Comparison of ENCODE assay signal across 1 cellular context in the genomic region with DNA sequence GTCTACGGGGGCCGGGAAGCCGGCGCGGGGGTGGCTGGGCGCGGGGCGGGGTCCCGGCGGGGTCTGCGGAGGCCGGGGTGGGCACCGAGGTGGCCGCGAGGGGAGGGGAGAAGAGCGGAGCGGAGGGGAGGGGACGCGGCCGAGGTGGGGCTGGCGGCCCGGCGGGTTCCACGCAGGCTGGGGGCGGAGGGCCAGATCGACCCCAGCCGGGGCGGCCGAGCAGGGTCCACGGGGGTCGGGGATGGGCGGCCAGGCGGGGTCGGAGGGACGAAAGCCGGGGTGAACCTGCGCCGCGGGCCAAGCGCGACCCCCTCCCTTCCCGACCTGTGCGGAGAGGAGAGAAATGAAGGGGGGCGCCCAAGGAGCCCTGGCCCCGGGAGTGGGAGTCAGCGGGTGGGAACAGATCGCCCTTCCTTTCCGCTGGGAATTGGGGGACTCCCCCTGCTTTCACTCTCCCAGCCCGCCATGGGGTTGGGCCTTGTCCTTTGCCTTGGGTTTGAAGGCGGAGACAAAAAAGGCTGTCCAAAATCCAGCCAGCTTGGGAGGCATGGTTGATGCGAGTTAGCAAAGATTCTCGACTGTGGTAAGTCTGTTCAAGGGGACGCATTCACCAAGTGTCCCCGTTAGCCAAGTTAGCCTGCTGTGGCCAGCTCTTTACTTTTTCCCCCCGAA.
TF ChIP-seq lines count a peak whose summit lies in the region.

No MANE protein-coding gene starts in this region.

TF ChIP-seq in HepG2, 621 proteins besides CTCF, POLR2A, EP300 and RAD21 (continued from another document and continues in another):
- 0 out of 2 replicates have a peak, but pooled peaks have one; percentile 62 for TF ChIP-seq ZBTB7A (CRISPR knock-in tag; IDR thresholded peaks at IDR 0.05)
- TF ChIP-seq RFX1 (IDR thresholded peaks at IDR 0.05): no peak
- TF ChIP-seq, protein P1, sequence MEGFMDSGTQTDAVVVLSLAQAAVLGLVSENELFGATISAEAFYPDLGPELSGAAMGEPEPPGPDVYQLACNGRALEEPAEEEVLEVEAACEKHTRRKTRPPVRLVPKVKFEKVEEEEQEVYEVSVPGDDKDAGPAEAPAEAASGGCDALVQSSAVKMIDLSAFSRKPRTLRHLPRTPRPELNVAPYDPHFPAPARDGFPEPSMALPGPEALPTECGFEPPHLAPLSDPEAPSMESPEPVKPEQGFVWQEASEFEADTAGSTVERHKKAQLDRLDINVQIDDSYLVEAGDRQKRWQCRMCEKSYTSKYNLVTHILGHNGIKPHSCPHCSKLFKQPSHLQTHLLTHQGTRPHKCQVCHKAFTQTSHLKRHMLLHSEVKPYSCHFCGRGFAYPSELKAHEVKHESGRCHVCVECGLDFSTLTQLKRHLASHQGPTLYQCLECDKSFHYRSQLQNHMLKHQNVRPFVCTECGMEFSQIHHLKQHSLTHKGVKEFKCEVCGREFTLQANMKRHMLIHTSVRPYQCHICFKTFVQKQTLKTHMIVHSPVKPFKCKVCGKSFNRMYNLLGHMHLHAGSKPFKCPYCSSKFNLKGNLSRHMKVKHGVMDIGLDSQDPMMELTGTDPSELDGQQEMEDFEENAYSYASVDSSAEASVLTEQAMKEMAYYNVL (CRISPR knock-in tag; IDR thresholded peaks at IDR 0.05; ENCODE audit: borderline replicate concordance): 0 out of 2 replicates have a peak, but pooled peaks have one; percentile 18
- TF ChIP-seq HNF4G (IDR thresholded peaks at IDR 0.05; ENCODE audit: borderline replicate concordance, low read depth, low read length): no peak
- TF ChIP-seq HNF4G (CRISPR knock-in tag; IDR thresholded peaks at IDR 0.05; ENCODE audit: borderline replicate concordance, low read depth): no peak
- no peak for TF ChIP-seq EZH2 (conservative IDR thresholded peaks at IDR 0.05; ENCODE audit: low read depth, low read length)
- TF ChIP-seq KDM5B (CRISPR knock-in tag; IDR thresholded peaks at IDR 0.05; ENCODE audit: borderline replicate concordance): peak; percentile 78; the same call in 1 of the 2 replicates
- TF ChIP-seq ZNF776 (CRISPR knock-in tag; IDR thresholded peaks at IDR 0.05): no peak
- no peak; the same call in 1 of the 2 replicates for TF ChIP-seq CENPT (CRISPR knock-in tag; IDR thresholded peaks at IDR 0.05; ENCODE audit: low read depth)
- TF ChIP-seq LCORL (IDR thresholded peaks at IDR 0.05): no peak
- TF ChIP-seq LCORL (CRISPR knock-in tag; IDR thresholded peaks at IDR 0.05): peak; percentile 44; the same call in 1 of the 2 replicates
- TF ChIP-seq, protein P2, sequence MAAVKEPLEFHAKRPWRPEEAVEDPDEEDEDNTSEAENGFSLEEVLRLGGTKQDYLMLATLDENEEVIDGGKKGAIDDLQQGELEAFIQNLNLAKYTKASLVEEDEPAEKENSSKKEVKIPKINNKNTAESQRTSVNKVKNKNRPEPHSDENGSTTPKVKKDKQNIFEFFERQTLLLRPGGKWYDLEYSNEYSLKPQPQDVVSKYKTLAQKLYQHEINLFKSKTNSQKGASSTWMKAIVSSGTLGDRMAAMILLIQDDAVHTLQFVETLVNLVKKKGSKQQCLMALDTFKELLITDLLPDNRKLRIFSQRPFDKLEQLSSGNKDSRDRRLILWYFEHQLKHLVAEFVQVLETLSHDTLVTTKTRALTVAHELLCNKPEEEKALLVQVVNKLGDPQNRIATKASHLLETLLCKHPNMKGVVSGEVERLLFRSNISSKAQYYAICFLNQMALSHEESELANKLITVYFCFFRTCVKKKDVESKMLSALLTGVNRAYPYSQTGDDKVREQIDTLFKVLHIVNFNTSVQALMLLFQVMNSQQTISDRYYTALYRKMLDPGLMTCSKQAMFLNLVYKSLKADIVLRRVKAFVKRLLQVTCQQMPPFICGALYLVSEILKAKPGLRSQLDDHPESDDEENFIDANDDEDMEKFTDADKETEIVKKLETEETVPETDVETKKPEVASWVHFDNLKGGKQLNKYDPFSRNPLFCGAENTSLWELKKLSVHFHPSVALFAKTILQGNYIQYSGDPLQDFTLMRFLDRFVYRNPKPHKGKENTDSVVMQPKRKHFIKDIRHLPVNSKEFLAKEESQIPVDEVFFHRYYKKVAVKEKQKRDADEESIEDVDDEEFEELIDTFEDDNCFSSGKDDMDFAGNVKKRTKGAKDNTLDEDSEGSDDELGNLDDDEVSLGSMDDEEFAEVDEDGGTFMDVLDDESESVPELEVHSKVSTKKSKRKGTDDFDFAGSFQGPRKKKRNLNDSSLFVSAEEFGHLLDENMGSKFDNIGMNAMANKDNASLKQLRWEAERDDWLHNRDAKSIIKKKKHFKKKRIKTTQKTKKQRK (IDR thresholded peaks at IDR 0.05; ENCODE audit: low read length): no peak
- TF ChIP-seq, protein P3, sequence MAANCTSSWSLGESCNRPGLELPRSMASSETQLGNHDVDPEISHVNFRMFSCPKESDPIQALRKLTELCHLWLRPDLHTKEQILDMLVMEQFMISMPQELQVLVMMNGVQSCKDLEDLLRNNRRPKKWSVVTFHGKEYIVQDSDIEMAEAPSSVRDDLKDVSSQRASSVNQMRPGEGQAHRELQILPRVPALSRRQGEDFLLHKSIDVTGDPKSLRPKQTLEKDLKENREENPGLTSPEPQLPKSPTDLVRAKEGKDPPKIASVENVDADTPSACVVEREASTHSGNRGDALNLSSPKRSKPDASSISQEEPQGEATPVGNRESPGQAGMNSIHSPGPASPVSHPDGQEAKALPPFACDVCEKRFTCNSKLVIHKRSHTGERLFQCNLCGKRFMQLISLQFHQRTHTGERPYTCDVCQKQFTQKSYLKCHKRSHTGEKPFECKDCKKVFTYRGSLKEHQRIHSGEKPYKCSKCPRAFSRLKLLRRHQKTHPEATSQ (CRISPR knock-in tag; IDR thresholded peaks at IDR 0.05; ENCODE audit: borderline replicate concordance): 0 out of 2 replicates have a peak, but pooled peaks have one; percentile 22
- no peak for TF ChIP-seq CHD4 (IDR thresholded peaks at IDR 0.05; ENCODE audit: borderline replicate concordance, low read length)
- no peak for TF ChIP-seq IRX3 (CRISPR knock-in tag; IDR thresholded peaks at IDR 0.05; ENCODE audit: borderline replicate concordance, low read depth)
- TF ChIP-seq SPEN (CRISPR knock-in tag; IDR thresholded peaks at IDR 0.05; ENCODE audit: low read depth): peak; percentile 17; the same call in 1 of the 2 replicates
- 0 out of 2 replicates have a peak, but pooled peaks have one; percentile 20 for TF ChIP-seq SAP130 (CRISPR knock-in tag; IDR thresholded peaks at IDR 0.05; ENCODE audit: low read depth)
- TF ChIP-seq, protein P4, sequence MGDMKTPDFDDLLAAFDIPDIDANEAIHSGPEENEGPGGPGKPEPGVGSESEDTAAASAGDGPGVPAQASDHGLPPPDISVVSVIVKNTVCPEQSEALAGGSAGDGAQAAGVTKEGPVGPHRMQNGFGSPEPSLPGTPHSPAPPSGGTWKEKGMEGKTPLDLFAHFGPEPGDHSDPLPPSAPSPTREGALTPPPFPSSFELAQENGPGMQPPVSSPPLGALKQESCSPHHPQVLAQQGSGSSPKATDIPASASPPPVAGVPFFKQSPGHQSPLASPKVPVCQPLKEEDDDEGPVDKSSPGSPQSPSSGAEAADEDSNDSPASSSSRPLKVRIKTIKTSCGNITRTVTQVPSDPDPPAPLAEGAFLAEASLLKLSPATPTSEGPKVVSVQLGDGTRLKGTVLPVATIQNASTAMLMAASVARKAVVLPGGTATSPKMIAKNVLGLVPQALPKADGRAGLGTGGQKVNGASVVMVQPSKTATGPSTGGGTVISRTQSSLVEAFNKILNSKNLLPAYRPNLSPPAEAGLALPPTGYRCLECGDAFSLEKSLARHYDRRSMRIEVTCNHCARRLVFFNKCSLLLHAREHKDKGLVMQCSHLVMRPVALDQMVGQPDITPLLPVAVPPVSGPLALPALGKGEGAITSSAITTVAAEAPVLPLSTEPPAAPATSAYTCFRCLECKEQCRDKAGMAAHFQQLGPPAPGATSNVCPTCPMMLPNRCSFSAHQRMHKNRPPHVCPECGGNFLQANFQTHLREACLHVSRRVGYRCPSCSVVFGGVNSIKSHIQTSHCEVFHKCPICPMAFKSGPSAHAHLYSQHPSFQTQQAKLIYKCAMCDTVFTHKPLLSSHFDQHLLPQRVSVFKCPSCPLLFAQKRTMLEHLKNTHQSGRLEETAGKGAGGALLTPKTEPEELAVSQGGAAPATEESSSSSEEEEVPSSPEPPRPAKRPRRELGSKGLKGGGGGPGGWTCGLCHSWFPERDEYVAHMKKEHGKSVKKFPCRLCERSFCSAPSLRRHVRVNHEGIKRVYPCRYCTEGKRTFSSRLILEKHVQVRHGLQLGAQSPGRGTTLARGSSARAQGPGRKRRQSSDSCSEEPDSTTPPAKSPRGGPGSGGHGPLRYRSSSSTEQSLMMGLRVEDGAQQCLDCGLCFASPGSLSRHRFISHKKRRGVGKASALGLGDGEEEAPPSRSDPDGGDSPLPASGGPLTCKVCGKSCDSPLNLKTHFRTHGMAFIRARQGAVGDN (CRISPR knock-in tag; IDR thresholded peaks at IDR 0.05): peak; percentile 63
- TF ChIP-seq ZNF232 (CRISPR knock-in tag; IDR thresholded peaks at IDR 0.05; ENCODE audit: borderline replicate concordance): 0 out of 2 replicates have a peak, but pooled peaks have one; percentile 28
- 0 out of 2 replicates have a peak, but pooled peaks have one; percentile 45 for TF ChIP-seq BRCA1 (CRISPR knock-in tag; IDR thresholded peaks at IDR 0.05)
- 0 out of 2 replicates have a peak, but pooled peaks have one; percentile 16 for TF ChIP-seq KLF12 (CRISPR knock-in tag; IDR thresholded peaks at IDR 0.05; ENCODE audit: borderline replicate concordance)
- TF ChIP-seq ZNF224 (CRISPR knock-in tag; IDR thresholded peaks at IDR 0.05): no peak
- no peak for TF ChIP-seq FOXK2 (IDR thresholded peaks at IDR 0.05)
- TF ChIP-seq ZNF577 (CRISPR knock-in tag; IDR thresholded peaks at IDR 0.05; ENCODE audit: borderline replicate concordance, low read depth): no peak
- TF ChIP-seq, protein P5, sequence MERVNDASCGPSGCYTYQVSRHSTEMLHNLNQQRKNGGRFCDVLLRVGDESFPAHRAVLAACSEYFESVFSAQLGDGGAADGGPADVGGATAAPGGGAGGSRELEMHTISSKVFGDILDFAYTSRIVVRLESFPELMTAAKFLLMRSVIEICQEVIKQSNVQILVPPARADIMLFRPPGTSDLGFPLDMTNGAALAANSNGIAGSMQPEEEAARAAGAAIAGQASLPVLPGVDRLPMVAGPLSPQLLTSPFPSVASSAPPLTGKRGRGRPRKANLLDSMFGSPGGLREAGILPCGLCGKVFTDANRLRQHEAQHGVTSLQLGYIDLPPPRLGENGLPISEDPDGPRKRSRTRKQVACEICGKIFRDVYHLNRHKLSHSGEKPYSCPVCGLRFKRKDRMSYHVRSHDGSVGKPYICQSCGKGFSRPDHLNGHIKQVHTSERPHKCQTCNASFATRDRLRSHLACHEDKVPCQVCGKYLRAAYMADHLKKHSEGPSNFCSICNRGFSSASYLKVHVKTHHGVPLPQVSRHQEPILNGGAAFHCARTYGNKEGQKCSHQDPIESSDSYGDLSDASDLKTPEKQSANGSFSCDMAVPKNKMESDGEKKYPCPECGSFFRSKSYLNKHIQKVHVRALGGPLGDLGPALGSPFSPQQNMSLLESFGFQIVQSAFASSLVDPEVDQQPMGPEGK (CRISPR knock-in tag; IDR thresholded peaks at IDR 0.05): peak; percentile 14; the same call in 1 of the 2 replicates
- TF ChIP-seq, protein P6, sequence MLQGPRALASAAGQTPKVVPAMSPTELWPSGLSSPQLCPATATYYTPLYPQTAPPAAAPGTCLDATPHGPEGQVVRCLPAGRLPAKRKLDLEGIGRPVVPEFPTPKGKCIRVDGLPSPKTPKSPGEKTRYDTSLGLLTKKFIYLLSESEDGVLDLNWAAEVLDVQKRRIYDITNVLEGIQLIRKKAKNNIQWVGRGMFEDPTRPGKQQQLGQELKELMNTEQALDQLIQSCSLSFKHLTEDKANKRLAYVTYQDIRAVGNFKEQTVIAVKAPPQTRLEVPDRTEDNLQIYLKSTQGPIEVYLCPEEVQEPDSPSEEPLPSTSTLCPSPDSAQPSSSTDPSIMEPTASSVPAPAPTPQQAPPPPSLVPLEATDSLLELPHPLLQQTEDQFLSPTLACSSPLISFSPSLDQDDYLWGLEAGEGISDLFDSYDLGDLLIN (CRISPR knock-in tag; IDR thresholded peaks at IDR 0.05; ENCODE audit: borderline replicate concordance): no peak
- TF ChIP-seq NR2F1 (CRISPR knock-in tag; IDR thresholded peaks at IDR 0.05): no peak
- TF ChIP-seq KDM2A (CRISPR knock-in tag; IDR thresholded peaks at IDR 0.05; ENCODE audit: borderline replicate concordance, low read depth): no peak
- TF ChIP-seq, protein P7, sequence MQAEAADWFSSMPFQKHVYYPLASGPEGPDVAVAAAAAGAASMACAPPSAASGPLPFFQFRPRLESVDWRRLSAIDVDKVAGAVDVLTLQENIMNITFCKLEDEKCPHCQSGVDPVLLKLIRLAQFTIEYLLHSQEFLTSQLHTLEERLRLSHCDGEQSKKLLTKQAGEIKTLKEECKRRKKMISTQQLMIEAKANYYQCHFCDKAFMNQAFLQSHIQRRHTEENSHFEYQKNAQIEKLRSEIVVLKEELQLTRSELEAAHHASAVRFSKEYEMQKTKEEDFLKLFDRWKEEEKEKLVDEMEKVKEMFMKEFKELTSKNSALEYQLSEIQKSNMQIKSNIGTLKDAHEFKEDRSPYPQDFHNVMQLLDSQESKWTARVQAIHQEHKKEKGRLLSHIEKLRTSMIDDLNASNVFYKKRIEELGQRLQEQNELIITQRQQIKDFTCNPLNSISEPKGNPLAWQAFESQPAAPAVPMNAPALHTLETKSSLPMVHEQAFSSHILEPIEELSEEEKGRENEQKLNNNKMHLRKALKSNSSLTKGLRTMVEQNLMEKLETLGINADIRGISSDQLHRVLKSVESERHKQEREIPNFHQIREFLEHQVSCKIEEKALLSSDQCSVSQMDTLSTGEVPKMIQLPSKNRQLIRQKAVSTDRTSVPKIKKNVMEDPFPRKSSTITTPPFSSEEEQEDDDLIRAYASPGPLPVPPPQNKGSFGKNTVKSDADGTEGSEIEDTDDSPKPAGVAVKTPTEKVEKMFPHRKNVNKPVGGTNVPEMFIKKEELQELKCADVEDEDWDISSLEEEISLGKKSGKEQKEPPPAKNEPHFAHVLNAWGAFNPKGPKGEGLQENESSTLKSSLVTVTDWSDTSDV (CRISPR knock-in tag; IDR thresholded peaks at IDR 0.05): no peak
- no peak for TF ChIP-seq TOPORS (CRISPR knock-in tag; IDR thresholded peaks at IDR 0.05)
- no peak for TF ChIP-seq PAF1 (CRISPR knock-in tag; IDR thresholded peaks at IDR 0.05)
- no peak for TF ChIP-seq GLI4 (CRISPR knock-in tag; IDR thresholded peaks at IDR 0.05; ENCODE audit: borderline replicate concordance)
